14 cellular contexts compared by ENCODE assay signal in the genomic region with DNA sequence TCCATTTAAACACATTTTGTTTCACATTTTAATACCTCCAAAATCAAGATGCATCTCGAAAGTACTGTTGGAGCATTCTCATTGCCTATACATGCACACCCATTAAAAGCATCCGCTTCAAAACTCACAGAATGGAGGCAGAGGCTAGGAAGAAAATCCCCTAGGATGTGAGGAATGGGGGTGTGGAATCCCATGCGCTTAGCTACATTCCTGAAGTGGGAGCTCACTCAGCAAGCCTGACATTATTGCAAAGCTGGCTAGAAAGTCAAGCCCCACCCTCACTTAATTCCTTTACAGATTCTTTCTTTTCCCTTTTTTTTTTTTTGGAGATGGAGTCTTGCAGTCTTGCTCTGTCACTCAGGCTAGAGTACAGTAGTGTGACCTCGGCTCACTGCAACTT. TPM values are rescaled to one million over a fixed set of nuclear protein-coding genes. Genes with fewer than 3 reads are reported as not detected.
DNase-seq lines count a peak whose midpoint lies in the region; ATAC-seq, FAIRE-seq and TF ChIP-seq lines count a peak whose summit lies in the region.
"Had no signal": no experiment of that assay in that cellular context is flagged by ENCODE, and none has a peak within 500 bp of the region (broad histone marks: within the 10 kb centered on the region; RNA-seq: fewer than 3 reads in every experiment).

No MANE protein-coding gene starts in this region.

- no peak overlapping the region for H2AK5ac ChIP-seq in mesendoderm (ENCODE audit: low read length)

- H3K56ac ChIP-seq in mesendoderm (ENCODE audit: low read length) = no peak overlapping the region

- H3K4ac ChIP-seq in mesendoderm (ENCODE audit: low read depth, low read length) = no peak overlapping the region

- H3K79me1 ChIP-seq in mesendoderm (ENCODE audit: low read length) = no peaks in the 10 kb centered on the region

- peaks cover 12% of the 10 kb centered on the region for H3K4me1 Mint-ChIP-seq in Caco-2 (ENCODE audit: low read depth, unreplicated experiment)

- H3K23ac ChIP-seq in mesendoderm (ENCODE audit: low read length) = no peak overlapping the region

- peak overlapping the region; percentile 62 for H3K27ac Mint-ChIP-seq in Caco-2 (ENCODE audit: unreplicated experiment)
- H3K27ac Mint-ChIP-seq: CD4-positive, alpha-beta T cell had no signal

- no peak for ATAC-seq in HG02852 (IDR thresholded peaks at IDR 0.05; ENCODE audit: unreplicated experiment)

- H3K27me3 ChIP-seq in Caco-2 (replicated peaks; ENCODE audit: control insufficient read depth, insufficient read depth, low read length) (no peaks in the 10 kb centered on the region), bronchial epithelial cell (ENCODE audit: control insufficient read depth, insufficient read depth, low read length) (no peaks in the 10 kb centered on the region), mesendoderm (ENCODE audit: insufficient read depth, low read length, poor library complexity) (no peaks in the 10 kb centered on the region)

- H2BK5ac ChIP-seq in mesendoderm (ENCODE audit: low read length) = no peak overlapping the region

- peaks cover 15% of the 10 kb centered on the region for H3K36me3 Mint-ChIP-seq in Caco-2 (ENCODE audit: insufficient read depth, unreplicated experiment)

- no peak overlapping the region for H3K4me2 ChIP-seq in mesendoderm (ENCODE audit: low read length)

- intact Hi-C loops in Caco-2 (cut with micrococcal nuclease; ENCODE audit: unreplicated experiment) (loop anchor here (5.0 to 10.0 kb wide), 2 partner anchors 346 to 548 kb away; no protein-coding TSS in a partner anchor), head of caudate nucleus (cut with DNase I) (no loop called here)

- no peaks in the 10 kb centered on the region for H3K27me3 Mint-ChIP-seq in Caco-2 (ENCODE audit: insufficient read depth, unreplicated experiment)
- H3K27me3 Mint-ChIP-seq: CD4-positive, alpha-beta T cell had no signal

- H4K5ac ChIP-seq in mesendoderm (ENCODE audit: low read length) = no peak overlapping the region

- H3K9me3 ChIP-seq in Caco-2 = no peaks in the 10 kb centered on the region

- DNase-seq in Caco-2 (peak; percentile 55 to 62), LoVo (ENCODE audit: low spot score) (peak; percentile 33), bronchial epithelial cell (ENCODE audit: low read depth) (peak; percentile 63), mesendoderm (peak; percentile 93), head of caudate nucleus (no peak), HEK293T (ENCODE audit: extremely low spot score) (no peak), NCI-H2196 treated with DMSO at 0.1 percent for 48 hours (lab: John Stamatoyannopoulos, UW; ENCODE audit: unreplicated experiment) (no peak)
- DNase-seq: CD4-positive, alpha-beta T cell; NCI-H446 treated with DMSO at 0.1 percent for 48 hours; WERI-Rb-1 had no signal

- H3K36me3 ChIP-seq in Caco-2 (ENCODE audit: control insufficient read depth, insufficient read depth, low read length) (no peaks in the 10 kb centered on the region), bronchial epithelial cell (ENCODE audit: control insufficient read depth, insufficient read depth, low read length) (no peaks in the 10 kb centered on the region), mesendoderm (ENCODE audit: control insufficient read depth, insufficient read depth, low read length) (no peaks in the 10 kb centered on the region)
- H3K36me3 ChIP-seq: WERI-Rb-1 had no signal

- no peak overlapping the region for H3K9ac ChIP-seq in mesendoderm (ENCODE audit: low read length)

- H3K18ac ChIP-seq in mesendoderm (ENCODE audit: low read length) = no peak overlapping the region

- no peak overlapping the region for H2BK15ac ChIP-seq in mesendoderm (replicated peaks; ENCODE audit: low read depth)

- POLR2A ChIA-PET in Caco-2 (lab: Charles Lee) (interaction anchor here (0.6 kb wide), 1 partner anchor 139 kb away, joined by 3 read pairs; no protein-coding TSS in a partner anchor), HEK293T (lab: Yijun Ruan, JAX) (interaction anchor here (0.6 kb wide), 1 partner anchor 13 kb away, joined by 3 read pairs; no protein-coding TSS in a partner anchor)

- H2BK120ac ChIP-seq in mesendoderm (ENCODE audit: low read depth, low read length) = no peak overlapping the region

- no peaks in the 10 kb centered on the region for H3K9me3 Mint-ChIP-seq in Caco-2 (ENCODE audit: unreplicated experiment)
- H3K9me3 Mint-ChIP-seq: CD4-positive, alpha-beta T cell had no signal

- CTCF ChIA-PET in Caco-2 (lab: Charles Lee) = interaction anchor here (0.7 to 3.3 kb wide), 7 partner anchors 64 to 344 kb away, joined by 3 to 24 read pairs (median 3); no protein-coding TSS in a partner anchor
- CTCF ChIA-PET in HEK293T (lab: Yijun Ruan, JAX) = interaction anchor here (1.1 kb wide), 1 partner anchor 139 kb away, joined by 3 read pairs; no protein-coding TSS in a partner anchor

- no TSS peak for BruUV-seq in Caco-2 (replicated peaks; lab: Mats Ljungman, UMichigan)

- no peak overlapping the region for H4K8ac ChIP-seq in mesendoderm (ENCODE audit: low read depth, low read length)

- H3K4me3 ChIP-seq in Caco-2 (ENCODE audit: low read depth, low read length) = no peak overlapping the region
- H3K4me3 ChIP-seq in bronchial epithelial cell (ENCODE audit: low read depth, low read length) = no peak overlapping the region
- no peak overlapping the region for H3K4me3 ChIP-seq in mesendoderm (ENCODE audit: low read length)
- H3K4me3 ChIP-seq: skin epidermis had no signal

- FAIRE-seq in bronchial epithelial cell (lab: Jason Lieb, UNC) = no peak

- H3K4me1 ChIP-seq in Caco-2 = peaks cover 13% of the 10 kb centered on the region
- H3K4me1 ChIP-seq in mesendoderm (ENCODE audit: control insufficient read depth, low read depth, low read length) = no peaks in the 10 kb centered on the region

- WGBS in mesendoderm (ENCODE audit: extremely low coverage, insufficient coverage, low lambda C conversion rate) = 100% methylated on average over 1 of the region's 4 CpGs

- no peak for TF ChIP-seq CTCF in Caco-2 (IDR thresholded peaks at IDR 0.05; ENCODE audit: insufficient read depth in 1 of 2, low read depth in 1 of 2, low read length in 1 of 2, severe bottlenecking in 1 of 2, unreplicated experiment in 1 of 2)
- TF ChIP-seq CTCF in bronchial epithelial cell (IDR thresholded peaks at IDR 0.05; ENCODE audit: insufficient read depth, low read length, severe bottlenecking) = no peak

- no peak overlapping the region for H3K27ac ChIP-seq in mesendoderm (ENCODE audit: low read depth, low read length)
- H3K27ac ChIP-seq: skin epidermis, WERI-Rb-1 had no signal

- peak overlapping the region; percentile 23 for H3K4me3 Mint-ChIP-seq in Caco-2 (ENCODE audit: unreplicated experiment)
- H3K4me3 Mint-ChIP-seq: CD4-positive, alpha-beta T cell had no signal

- no peaks in the 10 kb centered on the region for H3K79me2 ChIP-seq in mesendoderm (ENCODE audit: control insufficient read depth, insufficient read depth, low read length)

TF ChIP-seq in HEK293T, 16 proteins besides CTCF, POLR2A, EP300 and RAD21:
- TF ChIP-seq TARDBP (IDR thresholded peaks at IDR 0.05) (no peak), SP1 (IDR thresholded peaks at IDR 0.05) (no peak), FOXK2 (IDR thresholded peaks at IDR 0.05) (no peak), ZNF384 (IDR thresholded peaks at IDR 0.05) (no peak), LEF1 (IDR thresholded peaks at IDR 0.05; ENCODE audit: borderline replicate concordance) (no peak), FOXM1 (IDR thresholded peaks at IDR 0.05; ENCODE audit: borderline replicate concordance) (no peak), ARNT (IDR thresholded peaks at IDR 0.05) (no peak), BHLHE40 (IDR thresholded peaks at IDR 0.05; ENCODE audit: borderline replicate concordance) (no peak)
- TF ChIP-seq, protein P1, sequence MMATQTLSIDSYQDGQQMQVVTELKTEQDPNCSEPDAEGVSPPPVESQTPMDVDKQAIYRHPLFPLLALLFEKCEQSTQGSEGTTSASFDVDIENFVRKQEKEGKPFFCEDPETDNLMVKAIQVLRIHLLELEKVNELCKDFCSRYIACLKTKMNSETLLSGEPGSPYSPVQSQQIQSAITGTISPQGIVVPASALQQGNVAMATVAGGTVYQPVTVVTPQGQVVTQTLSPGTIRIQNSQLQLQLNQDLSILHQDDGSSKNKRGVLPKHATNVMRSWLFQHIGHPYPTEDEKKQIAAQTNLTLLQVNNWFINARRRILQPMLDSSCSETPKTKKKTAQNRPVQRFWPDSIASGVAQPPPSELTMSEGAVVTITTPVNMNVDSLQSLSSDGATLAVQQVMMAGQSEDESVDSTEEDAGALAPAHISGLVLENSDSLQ (IDR thresholded peaks at IDR 0.05) = no peak

RNA-seq across cellular contexts. Expression of a gene that starts 4.6 kb away (rescaled TPM):
- total RNA-seq in Caco-2 (2022) (113 and 126 TPM in 2 replicates), bronchial epithelial cell (80.9 and 82.9 TPM in 2 replicates)
- polyA plus RNA-seq in mesendoderm (2013, experiment 1 of 2) = 93.6 TPM
- polyA plus RNA-seq in mesendoderm (2013, experiment 2 of 2) = 93.1 TPM

RNA-seq across cellular contexts. Expression of a gene that starts 7.3 kb away (rescaled TPM):
- not detected in 2 replicates for total RNA-seq in Caco-2 (2022)
- total RNA-seq in bronchial epithelial cell = not detected in 2 replicates
- polyA plus RNA-seq in mesendoderm (2013, experiment 1 of 2) = not detected
- not detected for polyA plus RNA-seq in mesendoderm (2013, experiment 2 of 2)
- total RNA-seq: CD4-positive, alpha-beta T cell; ureter had no signal
- polyA plus RNA-seq: adipose tissue had no signal

RNA-seq across cellular contexts. Expression of a gene that starts 17.1 kb away (rescaled TPM):
- 98.0 and 105 TPM in 2 replicates for total RNA-seq in Caco-2 (2022)
- 20.5 and 23.4 TPM in 2 replicates for total RNA-seq in bronchial epithelial cell
- 20.0 TPM for polyA plus RNA-seq in mesendoderm (2013, experiment 1 of 2)
- polyA plus RNA-seq in mesendoderm (2013, experiment 2 of 2) = 21.4 TPM

RNA-seq across cellular contexts. Expression of a gene that starts 37.1 kb away (rescaled TPM):
- total RNA-seq in Caco-2 (2022) (0.23 and 0.35 TPM in 2 replicates), bronchial epithelial cell (0.26 and 0.38 TPM in 2 replicates)
- 0.56 TPM for polyA plus RNA-seq in mesendoderm (2013, experiment 1 of 2)
- polyA plus RNA-seq in mesendoderm (2013, experiment 2 of 2) = 0.49 TPM

Comparison
In these comparisons a context has a peak if more than half of its experiments do, and no peak if none do; other contexts are left out.
1. DNase-seq: peak in Caco-2 (2 of 2), LoVo (single experiment), bronchial epithelial cell (single experiment) and mesendoderm (single experiment); none in head of caudate nucleus (0 of 42), HEK293T (single experiment) and NCI-H2196 treated with DMSO at 0.1 percent for 48 hours (single experiment).